1 cellular context compared by ENCODE assay signal in genomic region chr7:135467207-135467711, GRCh38.
TF ChIP-seq lines count a peak whose summit lies in the region.

No MANE protein-coding gene starts in this region.

TF ChIP-seq in K562, 482 proteins besides CTCF, POLR2A, EP300 and RAD21 (continued from another document):
- TF ChIP-seq CEBPG (CRISPR knock-in tag; IDR thresholded peaks at IDR 0.05) (no peak), CEBPG (tag; conservative IDR thresholded peaks at IDR 0.05 in 1 of 2, IDR thresholded peaks at IDR 0.05 in 1 of 2) (0 out of 4 replicates have a peak, but pooled peaks of 1 of the 2 experiments have one; percentile 26), BDP1 (IDR thresholded peaks at IDR 0.05; ENCODE audit: insufficient read depth, insufficient read length) (no peak), BCOR (IDR thresholded peaks at IDR 0.05) (peak; percentile 21; the same call in 1 of the 2 replicates), ZNF174 (CRISPR knock-in tag; IDR thresholded peaks at IDR 0.05) (no peak), RBM25 (IDR thresholded peaks at IDR 0.05; ENCODE audit: low read depth, low read length, severe bottlenecking) (peak; percentile 59), ATF3 (IDR thresholded peaks at IDR 0.05) (peak; percentile 34; the same call in 1 of the 2 replicates), ATF3 (CRISPR knock-in tag; conservative IDR thresholded peaks at IDR 0.05) (no peak), BACH1 (tag; IDR thresholded peaks at IDR 0.05) (no peak), JUND (IDR thresholded peaks at IDR 0.05; ENCODE audit: borderline replicate concordance, low read depth, low read length) (0 out of 2 replicates have a peak, but pooled peaks have one; percentile 15), JUND (tag; IDR thresholded peaks at IDR 0.05; ENCODE audit: borderline replicate concordance, low read depth, low read length) (no peak), ARID1B (IDR thresholded peaks at IDR 0.05) (peak; percentile 5; the same call in 1 of the 2 replicates), ZNF121 (CRISPR knock-in tag; conservative IDR thresholded peaks at IDR 0.05) (peak; percentile 97), FOSL1 (tag; conservative IDR thresholded peaks at IDR 0.05) (peak; percentile 31; the same call in 1 of the 2 replicates), TRIM24 (IDR thresholded peaks at IDR 0.05) (no peak)
TF ChIP-seq in K562: peak in this region for 9.
